1 cellular context compared by ENCODE assay signal in the genomic region with DNA sequence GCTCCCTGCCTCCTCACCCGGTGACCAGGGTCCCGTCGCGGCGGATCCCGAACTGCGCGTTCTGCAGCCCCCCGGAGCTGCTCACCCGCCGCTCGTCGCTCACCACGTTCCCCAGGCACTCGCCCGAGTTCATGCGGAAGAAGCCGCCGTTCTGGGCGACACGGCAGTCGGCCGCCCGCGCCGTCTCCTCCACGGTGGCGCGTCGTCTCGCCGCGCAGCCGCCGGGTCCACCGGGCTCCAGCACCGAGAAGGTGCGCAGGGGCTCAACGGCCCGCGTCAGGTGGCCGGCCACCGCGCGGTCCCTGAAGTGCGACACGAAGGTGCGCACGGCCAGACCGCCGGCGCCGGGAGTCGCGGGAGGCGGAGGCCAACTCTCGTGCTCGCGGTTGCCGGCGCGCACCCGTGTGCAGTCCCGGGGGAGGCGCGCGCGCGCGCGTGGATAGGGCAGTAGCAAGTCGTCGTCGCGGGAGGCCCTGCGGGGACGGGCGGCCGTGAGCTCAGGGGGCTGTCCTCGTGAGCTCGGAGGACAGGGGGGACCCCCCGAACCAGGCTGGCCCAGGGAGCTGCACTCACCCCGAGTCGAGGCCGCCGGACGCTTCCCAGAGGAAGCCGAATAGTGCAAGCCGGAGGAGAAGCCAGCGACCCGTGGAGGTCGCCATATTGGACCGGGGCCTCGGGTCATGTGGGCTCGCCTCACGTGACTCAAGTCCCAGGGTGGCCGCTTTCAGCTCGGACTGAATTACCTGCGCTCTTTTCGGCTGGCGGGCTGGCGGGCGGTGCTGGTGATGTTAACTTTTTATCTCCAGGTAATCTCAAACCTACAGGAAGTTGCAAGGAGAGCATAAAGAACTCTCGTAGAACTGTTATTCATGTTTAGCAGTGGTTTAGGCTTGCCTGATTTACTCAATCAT.
TF ChIP-seq lines count a peak whose summit lies in the region.

A gene with protein sequence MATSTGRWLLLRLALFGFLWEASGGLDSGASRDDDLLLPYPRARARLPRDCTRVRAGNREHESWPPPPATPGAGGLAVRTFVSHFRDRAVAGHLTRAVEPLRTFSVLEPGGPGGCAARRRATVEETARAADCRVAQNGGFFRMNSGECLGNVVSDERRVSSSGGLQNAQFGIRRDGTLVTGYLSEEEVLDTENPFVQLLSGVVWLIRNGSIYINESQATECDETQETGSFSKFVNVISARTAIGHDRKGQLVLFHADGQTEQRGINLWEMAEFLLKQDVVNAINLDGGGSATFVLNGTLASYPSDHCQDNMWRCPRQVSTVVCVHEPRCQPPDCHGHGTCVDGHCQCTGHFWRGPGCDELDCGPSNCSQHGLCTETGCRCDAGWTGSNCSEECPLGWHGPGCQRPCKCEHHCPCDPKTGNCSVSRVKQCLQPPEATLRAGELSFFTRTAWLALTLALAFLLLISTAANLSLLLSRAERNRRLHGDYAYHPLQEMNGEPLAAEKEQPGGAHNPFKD (minus strand): TSS at position 680 of the 911 bp plus-strand sequence. CDS start 21 bp downstream, at position 659.

TF ChIP-seq in GM12878, 131 proteins besides CTCF, POLR2A, EP300 and RAD21 (continued from another document and continues in another):
- TF ChIP-seq, protein P1, sequence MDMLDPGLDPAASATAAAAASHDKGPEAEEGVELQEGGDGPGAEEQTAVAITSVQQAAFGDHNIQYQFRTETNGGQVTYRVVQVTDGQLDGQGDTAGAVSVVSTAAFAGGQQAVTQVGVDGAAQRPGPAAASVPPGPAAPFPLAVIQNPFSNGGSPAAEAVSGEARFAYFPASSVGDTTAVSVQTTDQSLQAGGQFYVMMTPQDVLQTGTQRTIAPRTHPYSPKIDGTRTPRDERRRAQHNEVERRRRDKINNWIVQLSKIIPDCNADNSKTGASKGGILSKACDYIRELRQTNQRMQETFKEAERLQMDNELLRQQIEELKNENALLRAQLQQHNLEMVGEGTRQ (IDR thresholded peaks at IDR 0.05; ENCODE audit: borderline replicate concordance, low read depth, low read length) = peak; percentile 99
- TF ChIP-seq BMI1 (IDR thresholded peaks at IDR 0.05; ENCODE audit: borderline replicate concordance) = no peak
- no peak for TF ChIP-seq MLLT1 (IDR thresholded peaks at IDR 0.05)
- peak; percentile 30 for TF ChIP-seq SP1 (IDR thresholded peaks at IDR 0.05; ENCODE audit: low read depth, low read length)
- TF ChIP-seq, protein P2, sequence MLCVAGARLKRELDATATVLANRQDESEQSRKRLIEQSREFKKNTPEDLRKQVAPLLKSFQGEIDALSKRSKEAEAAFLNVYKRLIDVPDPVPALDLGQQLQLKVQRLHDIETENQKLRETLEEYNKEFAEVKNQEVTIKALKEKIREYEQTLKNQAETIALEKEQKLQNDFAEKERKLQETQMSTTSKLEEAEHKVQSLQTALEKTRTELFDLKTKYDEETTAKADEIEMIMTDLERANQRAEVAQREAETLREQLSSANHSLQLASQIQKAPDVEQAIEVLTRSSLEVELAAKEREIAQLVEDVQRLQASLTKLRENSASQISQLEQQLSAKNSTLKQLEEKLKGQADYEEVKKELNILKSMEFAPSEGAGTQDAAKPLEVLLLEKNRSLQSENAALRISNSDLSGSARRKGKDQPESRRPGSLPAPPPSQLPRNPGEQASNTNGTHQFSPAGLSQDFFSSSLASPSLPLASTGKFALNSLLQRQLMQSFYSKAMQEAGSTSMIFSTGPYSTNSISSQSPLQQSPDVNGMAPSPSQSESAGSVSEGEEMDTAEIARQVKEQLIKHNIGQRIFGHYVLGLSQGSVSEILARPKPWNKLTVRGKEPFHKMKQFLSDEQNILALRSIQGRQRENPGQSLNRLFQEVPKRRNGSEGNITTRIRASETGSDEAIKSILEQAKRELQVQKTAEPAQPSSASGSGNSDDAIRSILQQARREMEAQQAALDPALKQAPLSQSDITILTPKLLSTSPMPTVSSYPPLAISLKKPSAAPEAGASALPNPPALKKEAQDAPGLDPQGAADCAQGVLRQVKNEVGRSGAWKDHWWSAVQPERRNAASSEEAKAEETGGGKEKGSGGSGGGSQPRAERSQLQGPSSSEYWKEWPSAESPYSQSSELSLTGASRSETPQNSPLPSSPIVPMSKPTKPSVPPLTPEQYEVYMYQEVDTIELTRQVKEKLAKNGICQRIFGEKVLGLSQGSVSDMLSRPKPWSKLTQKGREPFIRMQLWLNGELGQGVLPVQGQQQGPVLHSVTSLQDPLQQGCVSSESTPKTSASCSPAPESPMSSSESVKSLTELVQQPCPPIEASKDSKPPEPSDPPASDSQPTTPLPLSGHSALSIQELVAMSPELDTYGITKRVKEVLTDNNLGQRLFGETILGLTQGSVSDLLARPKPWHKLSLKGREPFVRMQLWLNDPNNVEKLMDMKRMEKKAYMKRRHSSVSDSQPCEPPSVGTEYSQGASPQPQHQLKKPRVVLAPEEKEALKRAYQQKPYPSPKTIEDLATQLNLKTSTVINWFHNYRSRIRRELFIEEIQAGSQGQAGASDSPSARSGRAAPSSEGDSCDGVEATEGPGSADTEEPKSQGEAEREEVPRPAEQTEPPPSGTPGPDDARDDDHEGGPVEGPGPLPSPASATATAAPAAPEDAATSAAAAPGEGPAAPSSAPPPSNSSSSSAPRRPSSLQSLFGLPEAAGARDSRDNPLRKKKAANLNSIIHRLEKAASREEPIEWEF (IDR thresholded peaks at IDR 0.05; ENCODE audit: insufficient replicate concordance, low read depth, low read length) = no peak
- TF ChIP-seq ZNF24 (IDR thresholded peaks at IDR 0.05) = 0 out of 2 replicates have a peak, but pooled peaks have one; percentile 10
- TF ChIP-seq, protein P3, sequence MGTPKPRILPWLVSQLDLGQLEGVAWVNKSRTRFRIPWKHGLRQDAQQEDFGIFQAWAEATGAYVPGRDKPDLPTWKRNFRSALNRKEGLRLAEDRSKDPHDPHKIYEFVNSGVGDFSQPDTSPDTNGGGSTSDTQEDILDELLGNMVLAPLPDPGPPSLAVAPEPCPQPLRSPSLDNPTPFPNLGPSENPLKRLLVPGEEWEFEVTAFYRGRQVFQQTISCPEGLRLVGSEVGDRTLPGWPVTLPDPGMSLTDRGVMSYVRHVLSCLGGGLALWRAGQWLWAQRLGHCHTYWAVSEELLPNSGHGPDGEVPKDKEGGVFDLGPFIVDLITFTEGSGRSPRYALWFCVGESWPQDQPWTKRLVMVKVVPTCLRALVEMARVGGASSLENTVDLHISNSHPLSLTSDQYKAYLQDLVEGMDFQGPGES (IDR thresholded peaks at IDR 0.05) = no peak
- TF ChIP-seq CBX3 (IDR thresholded peaks at IDR 0.05; ENCODE audit: borderline replicate concordance, low read depth) = no peak
- TF ChIP-seq RBBP5 (conservative IDR thresholded peaks at IDR 0.05) = no peak
- no peak for TF ChIP-seq ATF7 (IDR thresholded peaks at IDR 0.05; ENCODE audit: low read depth)
- peak; percentile 91 for TF ChIP-seq TARDBP (IDR thresholded peaks at IDR 0.05; ENCODE audit: borderline replicate concordance)
- TF ChIP-seq CBX5 (IDR thresholded peaks at IDR 0.05; ENCODE audit: low read depth) = no peak
- no peak for TF ChIP-seq BCL11A (IDR thresholded peaks at IDR 0.05; ENCODE audit: low read depth, low read length)
- no peak for TF ChIP-seq JUND (IDR thresholded peaks at IDR 0.05; ENCODE audit: low read depth, low read length)
- TF ChIP-seq CBFB (IDR thresholded peaks at IDR 0.05; ENCODE audit: low read depth) = 0 out of 2 replicates have a peak, but pooled peaks have one; percentile 36
- peak; percentile 86 for TF ChIP-seq TAF1 (IDR thresholded peaks at IDR 0.05; ENCODE audit: borderline replicate concordance, low read depth, low read length)
- TF ChIP-seq CHD4 (IDR thresholded peaks at IDR 0.05) = no peak
- TF ChIP-seq, protein P4, sequence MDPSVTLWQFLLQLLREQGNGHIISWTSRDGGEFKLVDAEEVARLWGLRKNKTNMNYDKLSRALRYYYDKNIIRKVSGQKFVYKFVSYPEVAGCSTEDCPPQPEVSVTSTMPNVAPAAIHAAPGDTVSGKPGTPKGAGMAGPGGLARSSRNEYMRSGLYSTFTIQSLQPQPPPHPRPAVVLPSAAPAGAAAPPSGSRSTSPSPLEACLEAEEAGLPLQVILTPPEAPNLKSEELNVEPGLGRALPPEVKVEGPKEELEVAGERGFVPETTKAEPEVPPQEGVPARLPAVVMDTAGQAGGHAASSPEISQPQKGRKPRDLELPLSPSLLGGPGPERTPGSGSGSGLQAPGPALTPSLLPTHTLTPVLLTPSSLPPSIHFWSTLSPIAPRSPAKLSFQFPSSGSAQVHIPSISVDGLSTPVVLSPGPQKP (IDR thresholded peaks at IDR 0.05; ENCODE audit: low read depth, low read length) = peak; percentile 56; the same call in 1 of the 2 replicates
- no peak for TF ChIP-seq IRF5 (IDR thresholded peaks at IDR 0.05; ENCODE audit: borderline replicate concordance)
- TF ChIP-seq HDAC6 (IDR thresholded peaks at IDR 0.05; ENCODE audit: unreplicated experiment) = no peak
- no peak for TF ChIP-seq CHD1 (IDR thresholded peaks at IDR 0.05; ENCODE audit: low read depth, low read length)
- TF ChIP-seq NFIC (IDR thresholded peaks at IDR 0.05; ENCODE audit: low read depth, low read length) = peak; percentile 96
- no peak; the same call in 1 of the 2 replicates for TF ChIP-seq ZNF207 (IDR thresholded peaks at IDR 0.05; ENCODE audit: borderline replicate concordance)
- TF ChIP-seq NR2C2 (IDR thresholded peaks at IDR 0.05; ENCODE audit: borderline replicate concordance, control insufficient read depth, insufficient read length, low read depth) = no peak
- TF ChIP-seq MEF2A (IDR thresholded peaks at IDR 0.05; ENCODE audit: insufficient read depth, low read depth, low read length) = no peak
- no peak for TF ChIP-seq MYB (IDR thresholded peaks at IDR 0.05; ENCODE audit: borderline replicate concordance, low read depth, low read length)
- peak; percentile 42; the same call in 1 of the 2 replicates for TF ChIP-seq PAX5 (IDR thresholded peaks at IDR 0.05; ENCODE audit: borderline replicate concordance, low read depth, low read length)
- TF ChIP-seq EED (IDR thresholded peaks at IDR 0.05; ENCODE audit: low read depth) = 0 out of 2 replicates have a peak, but pooled peaks have one; percentile 29
- peak; percentile 60; the same call in 1 of the 2 replicates for TF ChIP-seq DPF2 (IDR thresholded peaks at IDR 0.05)
- TF ChIP-seq PRDM15 (CRISPR knock-in tag; IDR thresholded peaks at IDR 0.05) = no peak
- TF ChIP-seq HDAC2 (IDR thresholded peaks at IDR 0.05) = peak; percentile 99
- peak; percentile 48; the same call in 1 of the 2 replicates for TF ChIP-seq NR2F1 (conservative IDR thresholded peaks at IDR 0.05)
- no peak for TF ChIP-seq ZNF384 (IDR thresholded peaks at IDR 0.05; ENCODE audit: borderline replicate concordance, low read depth, low read length)
- TF ChIP-seq ZNF622 (IDR thresholded peaks at IDR 0.05) = no peak
